Comparison of ENCODE assay signal across 10 cellular contexts in genomic region chr5:5497132-5497748, GRCh38.
DNase-seq lines count a peak whose midpoint lies in the region; ATAC-seq and TF ChIP-seq lines count a peak whose summit lies in the region.
"Had no signal": no experiment of that assay in that cellular context is flagged by ENCODE, and none has a peak within 500 bp of the region (broad histone marks: within the 10 kb centered on the region; RNA-seq: fewer than 3 reads in every experiment).

No MANE protein-coding gene starts in this region.

- H3K9me3 ChIP-seq in cardiac muscle cell (ENCODE audit: low read depth) = no peaks in the 10 kb centered on the region

- H3K27ac Mint-ChIP-seq in natural killer cell = no peak overlapping the region
- H3K27ac Mint-ChIP-seq in natural killer cell treated with Interleukin-12 subunit alpha and Interleukin-12 subunit beta and Interleukin-15 and Interleukin-18, amount 100 ng/mL, for 72 hours = no peak overlapping the region
- no peak overlapping the region for H3K27ac Mint-ChIP-seq in activated CD4-positive, alpha-beta memory T cell treated with anti-CD3 and anti-CD28 coated beads, Interleukin-2, amount 10 ng/mL, durations not matched to agents 7 days and 5 days
- H3K27ac Mint-ChIP-seq: dendritic cell treated with granulocyte-macrophage colony-stimulating factor and Interleukin-4, amounts not matched to agents 40 ng/mL and 50 ng/mL, for 4 days; stimulated activated naive CD8-positive, alpha-beta T cell treated with anti-CD3 and anti-CD28 coated beads, Interleukin-15, Interleukin-2, amounts not matched to agents 100 ng/mL and 50 ng/mL, for 24 hours had no signal

- no peak overlapping the region for H3K27ac ChIP-seq in cardiac muscle cell

- peaks cover 15 to 52% of the 10 kb centered on the region in 2 donors for H3K27me3 Mint-ChIP-seq in natural killer cell (ENCODE audit: low read depth in 2 of 2)
- peaks cover 18 to 60% of the 10 kb centered on the region in 2 donors for H3K27me3 Mint-ChIP-seq in natural killer cell treated with Interleukin-12 subunit alpha and Interleukin-12 subunit beta and Interleukin-15 and Interleukin-18, amount 100 ng/mL, for 72 hours
- peaks cover 35% of the 10 kb centered on the region for H3K27me3 Mint-ChIP-seq in activated CD4-positive, alpha-beta memory T cell treated with anti-CD3 and anti-CD28 coated beads, Interleukin-2, amount 10 ng/mL, durations not matched to agents 7 days and 5 days

- H3K36me3 ChIP-seq in cardiac muscle cell = no peaks in the 10 kb centered on the region

- H3K4me3 ChIP-seq in cardiac muscle cell = no peak overlapping the region

- no peaks in the 10 kb centered on the region for H3K4me1 ChIP-seq in cardiac muscle cell (ENCODE audit: low read depth)

- no peaks in the 10 kb centered on the region for H3K36me3 Mint-ChIP-seq in natural killer cell
- H3K36me3 Mint-ChIP-seq in natural killer cell treated with Interleukin-12 subunit alpha and Interleukin-12 subunit beta and Interleukin-15 and Interleukin-18, amount 100 ng/mL, for 72 hours = peaks cover 4% of the 10 kb centered on the region
- no peaks in the 10 kb centered on the region for H3K36me3 Mint-ChIP-seq in activated CD4-positive, alpha-beta memory T cell treated with anti-CD3 and anti-CD28 coated beads, Interleukin-2, amount 10 ng/mL, durations not matched to agents 7 days and 5 days (ENCODE audit: low read depth)

- H3K9me3 Mint-ChIP-seq in natural killer cell = no peaks in the 10 kb centered on the region
- no peaks in the 10 kb centered on the region for H3K9me3 Mint-ChIP-seq in natural killer cell treated with Interleukin-12 subunit alpha and Interleukin-12 subunit beta and Interleukin-15 and Interleukin-18, amount 100 ng/mL, for 72 hours
- H3K9me3 Mint-ChIP-seq in activated CD4-positive, alpha-beta memory T cell treated with anti-CD3 and anti-CD28 coated beads, Interleukin-2, amount 10 ng/mL, durations not matched to agents 7 days and 5 days = no peaks in the 10 kb centered on the region
- H3K9me3 Mint-ChIP-seq: dendritic cell treated with granulocyte-macrophage colony-stimulating factor and Interleukin-4, amounts not matched to agents 40 ng/mL and 50 ng/mL, for 4 days; stimulated activated naive CD8-positive, alpha-beta T cell treated with anti-CD3 and anti-CD28 coated beads, Interleukin-15, Interleukin-2, amounts not matched to agents 100 ng/mL and 50 ng/mL, for 24 hours had no signal

- peaks cover 15 to 22% of the 10 kb centered on the region in 2 donors for H3K4me1 Mint-ChIP-seq in natural killer cell
- peaks cover 6 to 9% of the 10 kb centered on the region in 2 donors for H3K4me1 Mint-ChIP-seq in natural killer cell treated with Interleukin-12 subunit alpha and Interleukin-12 subunit beta and Interleukin-15 and Interleukin-18, amount 100 ng/mL, for 72 hours (ENCODE audit: low read depth in 2 of 2)
- peaks cover 20% of the 10 kb centered on the region for H3K4me1 Mint-ChIP-seq in activated CD4-positive, alpha-beta memory T cell treated with anti-CD3 and anti-CD28 coated beads, Interleukin-2, amount 10 ng/mL, durations not matched to agents 7 days and 5 days

- peak; percentile 26 for TF ChIP-seq CTCF in natural killer cell (IDR thresholded peaks at IDR 0.05)
- peak; percentile 83 for TF ChIP-seq CTCF in cardiac muscle cell (IDR thresholded peaks at IDR 0.05; ENCODE audit: low read depth, low read length)

- peaks cover 17% of the 10 kb centered on the region for H3K27me3 ChIP-seq in cardiac muscle cell

- POLR2A ChIA-PET in activated CD4-positive, alpha-beta memory T cell treated with anti-CD3 and anti-CD28 coated beads, Interleukin-2, amount 10 ng/mL, durations not matched to agents 7 days and 5 days (lab: Charles Lee) = no interaction called here

- CTCF ChIA-PET in activated CD4-positive, alpha-beta memory T cell treated with anti-CD3 and anti-CD28 coated beads, Interleukin-2, amount 10 ng/mL, durations not matched to agents 7 days and 5 days (lab: Charles Lee) = interaction anchor here (0.9 to 2.3 kb wide), 8 partner anchors 10 to 881 kb away, joined by 3 to 7 read pairs (median 3); partner anchors contain the start of genes ICE1 and MED10

- DNase-seq in natural killer cell = no peak
- DNase-seq in natural killer cell treated with Interleukin-12 subunit alpha and Interleukin-12 subunit beta and Interleukin-15 and Interleukin-18, amount 100 ng/mL, for 72 hours (ENCODE audit: low spot score) = no peak
- DNase-seq in NCI-H2196 (lab: John Stamatoyannopoulos, UW; ENCODE audit: unreplicated experiment) = peak; percentile 56
- peak; percentile 37 for DNase-seq in activated CD4-positive, alpha-beta memory T cell treated with anti-CD3 and anti-CD28 coated beads, Interleukin-2, amount 10 ng/mL, durations not matched to agents 7 days and 5 days
- DNase-seq in cardiac muscle cell (ENCODE audit: low read depth in 1 of 2, low spot score in 1 of 2) = peak; percentile 74 to 79
- peak; percentile 65 for DNase-seq in putamen (ENCODE audit: low spot score)

- ATAC-seq in natural killer cell (no peak), HG02798 (IDR thresholded peaks at IDR 0.05; ENCODE audit: poor library complexity, unreplicated experiment) (peak; percentile 58), GM19035 (IDR thresholded peaks at IDR 0.05; ENCODE audit: unreplicated experiment) (no peak)
- ATAC-seq in natural killer cell treated with Interleukin-12 subunit alpha and Interleukin-12 subunit beta and Interleukin-15 and Interleukin-18, amount 100 ng/mL, for 72 hours = no peak

- intact Hi-C loops in natural killer cell (cut with micrococcal nuclease) = loop anchor here (10.0 kb wide), 2 partner anchors 878 to 1078 kb away; partner anchors contain the start of gene MED10

- no peak overlapping the region for H3K4me3 Mint-ChIP-seq in natural killer cell
- H3K4me3 Mint-ChIP-seq in natural killer cell treated with Interleukin-12 subunit alpha and Interleukin-12 subunit beta and Interleukin-15 and Interleukin-18, amount 100 ng/mL, for 72 hours = no peak overlapping the region
- no peak overlapping the region for H3K4me3 Mint-ChIP-seq in activated CD4-positive, alpha-beta memory T cell treated with anti-CD3 and anti-CD28 coated beads, Interleukin-2, amount 10 ng/mL, durations not matched to agents 7 days and 5 days
- H3K4me3 Mint-ChIP-seq: dendritic cell treated with granulocyte-macrophage colony-stimulating factor and Interleukin-4, amounts not matched to agents 40 ng/mL and 50 ng/mL, for 4 days; stimulated activated naive CD8-positive, alpha-beta T cell treated with anti-CD3 and anti-CD28 coated beads, Interleukin-15, Interleukin-2, amounts not matched to agents 100 ng/mL and 50 ng/mL, for 24 hours had no signal

Comparison
In these comparisons a context has a peak if more than half of its experiments do, and no peak if none do; other contexts are left out.
1. DNase-seq: peak in NCI-H2196 (single experiment), activated CD4-positive, alpha-beta memory T cell treated with anti-CD3 and anti-CD28 coated beads, Interleukin-2, amount 10 ng/mL, durations not matched to agents 7 days and 5 days (single experiment), cardiac muscle cell (2 of 2) and putamen (single experiment); none in natural killer cell (single experiment) and natural killer cell treated with Interleukin-12 subunit alpha and Interleukin-12 subunit beta and Interleukin-15 and Interleukin-18, amount 100 ng/mL, for 72 hours (single experiment).